1 cellular context compared by ENCODE assay signal in the genomic region with DNA sequence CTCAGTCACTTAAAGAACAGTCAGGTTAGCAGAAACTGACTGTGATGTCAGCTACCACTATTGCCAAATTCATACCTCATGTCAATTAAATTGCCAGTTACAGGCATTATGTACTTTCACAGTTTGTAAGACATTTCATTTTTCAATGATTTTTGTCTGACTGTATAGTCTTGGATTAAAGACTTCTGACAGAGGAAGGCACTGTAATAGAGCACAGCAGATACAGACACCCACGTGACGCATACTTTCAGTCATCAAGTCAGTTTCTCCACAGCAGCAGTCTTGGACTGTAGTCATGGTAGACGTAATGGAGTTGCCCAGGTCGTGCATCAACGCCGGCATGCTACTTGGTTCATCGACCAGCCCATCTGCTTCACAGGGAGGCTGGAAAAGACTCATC.
TF ChIP-seq lines count a peak whose summit lies in the region.

No MANE protein-coding gene starts in this region.

TF ChIP-seq in GM12878, 131 proteins besides CTCF, POLR2A, EP300 and RAD21 (continued from another document):
- TF ChIP-seq KAT2A (conservative IDR thresholded peaks at IDR 0.05; ENCODE audit: control insufficient read depth, low read depth, low read length), result no peak
